1 cellular context compared by ENCODE assay signal in genomic region chr2:237590272-237591020, GRCh38.
TF ChIP-seq lines count a peak whose summit lies in the region.

TSS of gene RAB17 (minus strand) at chr2:237590734. CDS start at chr2:237586154, 4,580 bp downstream.

TF ChIP-seq in HepG2, 621 proteins besides CTCF, POLR2A, EP300 and RAD21 (continued from another document and continues in another):
- TF ChIP-seq DDIT3 (CRISPR knock-in tag; IDR thresholded peaks at IDR 0.05) (no peak), IRF1 (CRISPR knock-in tag; IDR thresholded peaks at IDR 0.05; ENCODE audit: low read depth) (no peak; the same call in 1 of the 2 replicates), NONO (IDR thresholded peaks at IDR 0.05) (no peak), NONO (CRISPR knock-in tag; conservative IDR thresholded peaks at IDR 0.05) (peak; percentile 100), PHB2 (IDR thresholded peaks at IDR 0.05; ENCODE audit: partially characterized antibody) (no peak), ZIK1 (CRISPR knock-in tag; IDR thresholded peaks at IDR 0.05; ENCODE audit: borderline replicate concordance, low read depth) (peak; percentile 95; the same call in 1 of the 2 replicates), TSC22D2 (CRISPR knock-in tag; IDR thresholded peaks at IDR 0.05; ENCODE audit: borderline replicate concordance) (0 out of 2 replicates have a peak, but pooled peaks have one; percentile 10), SMYD3 (CRISPR knock-in tag; IDR thresholded peaks at IDR 0.05) (peak; percentile 89; the same call in 1 of the 2 replicates), ZNF740 (CRISPR knock-in tag; IDR thresholded peaks at IDR 0.05) (no peak), KLF9 (CRISPR knock-in tag; IDR thresholded peaks at IDR 0.05; ENCODE audit: low read depth) (no peak), ZBTB1 (CRISPR knock-in tag; IDR thresholded peaks at IDR 0.05; ENCODE audit: borderline replicate concordance) (no peak; the same call in 1 of the 2 replicates), ZFP91 (CRISPR knock-in tag; IDR thresholded peaks at IDR 0.05; ENCODE audit: borderline replicate concordance) (peak; percentile 96; the same call in 1 of the 2 replicates), TFE3 (CRISPR knock-in tag; IDR thresholded peaks at IDR 0.05) (peak; percentile 99), CC2D1A (CRISPR knock-in tag; IDR thresholded peaks at IDR 0.05) (no peak; the same call in 1 of the 2 replicates), KLF12 (CRISPR knock-in tag; IDR thresholded peaks at IDR 0.05; ENCODE audit: borderline replicate concordance) (no peak), ZNF652 (CRISPR knock-in tag; IDR thresholded peaks at IDR 0.05; ENCODE audit: borderline replicate concordance, low read depth) (no peak), ZNF552 (CRISPR knock-in tag; IDR thresholded peaks at IDR 0.05; ENCODE audit: borderline replicate concordance) (peak; percentile 89; the same call in 1 of the 2 replicates), NBN (conservative IDR thresholded peaks at IDR 0.05) (no peak), PBX3 (CRISPR knock-in tag; IDR thresholded peaks at IDR 0.05; ENCODE audit: borderline replicate concordance) (no peak), ZNF644 (CRISPR knock-in tag; IDR thresholded peaks at IDR 0.05; ENCODE audit: low read depth) (0 out of 2 replicates have a peak, but pooled peaks have one; percentile 17), STAT6 (CRISPR knock-in tag; IDR thresholded peaks at IDR 0.05; ENCODE audit: borderline replicate concordance) (peak; percentile 97), NFYC (CRISPR knock-in tag; IDR thresholded peaks at IDR 0.05) (no peak), ZNF777 (CRISPR knock-in tag; IDR thresholded peaks at IDR 0.05) (0 out of 2 replicates have a peak, but pooled peaks have one; percentile 11), ZNF704 (CRISPR knock-in tag; IDR thresholded peaks at IDR 0.05; ENCODE audit: borderline replicate concordance) (no peak), TOE1 (CRISPR knock-in tag; IDR thresholded peaks at IDR 0.05) (peak; percentile 84; the same call in 1 of the 2 replicates), HNRNPLL (IDR thresholded peaks at IDR 0.05; ENCODE audit: low read depth, low read length, poor library complexity, severe bottlenecking) (peak; percentile 36), BCLAF1 (IDR thresholded peaks at IDR 0.05) (no peak), ZUFSP (CRISPR knock-in tag; IDR thresholded peaks at IDR 0.05; ENCODE audit: borderline replicate concordance) (no peak), TARDBP (CRISPR knock-in tag; IDR thresholded peaks at IDR 0.05) (peak; percentile 98), ZSCAN29 (CRISPR knock-in tag; conservative IDR thresholded peaks at IDR 0.05) (peak; percentile 91; the same call in 1 of the 2 replicates), FOXA1 (IDR thresholded peaks at IDR 0.05) (no peak), FOXA1 (CRISPR knock-in tag; IDR thresholded peaks at IDR 0.05) (no peak), ZNF547 (CRISPR knock-in tag; IDR thresholded peaks at IDR 0.05) (peak; percentile 49; the same call in 1 of the 2 replicates), MYC (CRISPR knock-in tag; IDR thresholded peaks at IDR 0.05; ENCODE audit: borderline replicate concordance) (peak; percentile 76; the same call in 1 of the 2 replicates), ZNF543 (CRISPR knock-in tag; IDR thresholded peaks at IDR 0.05) (0 out of 2 replicates have a peak, but pooled peaks have one; percentile 63), ZNF224 (CRISPR knock-in tag; IDR thresholded peaks at IDR 0.05) (no peak), ZNF337 (CRISPR knock-in tag; IDR thresholded peaks at IDR 0.05; ENCODE audit: borderline replicate concordance, low read depth) (no peak), ZNF788 (CRISPR knock-in tag; IDR thresholded peaks at IDR 0.05; ENCODE audit: borderline replicate concordance) (peak; percentile 99; the same call in 1 of the 2 replicates), HOXA7 (CRISPR knock-in tag; IDR thresholded peaks at IDR 0.05) (no peak), GMEB1 (CRISPR knock-in tag; IDR thresholded peaks at IDR 0.05; ENCODE audit: borderline replicate concordance) (peak; percentile 79; the same call in 1 of the 2 replicates), ZNF782 (CRISPR knock-in tag; IDR thresholded peaks at IDR 0.05; ENCODE audit: borderline replicate concordance) (no peak; the same call in 1 of the 2 replicates), NCOA1 (CRISPR knock-in tag; IDR thresholded peaks at IDR 0.05) (0 out of 2 replicates have a peak, but pooled peaks have one; percentile 63), HMGA1 (CRISPR knock-in tag; conservative IDR thresholded peaks at IDR 0.05) (no peak), TEF (CRISPR knock-in tag; IDR thresholded peaks at IDR 0.05) (no peak), FLYWCH1 (CRISPR knock-in tag; IDR thresholded peaks at IDR 0.05) (no peak), ZNF703 (CRISPR knock-in tag; IDR thresholded peaks at IDR 0.05; ENCODE audit: borderline replicate concordance) (no peak), ZNF746 (CRISPR knock-in tag; IDR thresholded peaks at IDR 0.05) (peak; percentile 69; the same call in 1 of the 2 replicates), EZH2 (conservative IDR thresholded peaks at IDR 0.05; ENCODE audit: low read depth, low read length) (no peak), BCL6 (CRISPR knock-in tag; IDR thresholded peaks at IDR 0.05) (peak; percentile 91)
